1 cellular context compared by ENCODE assay signal in genomic region chr12:76085159-76085868, GRCh38.
TF ChIP-seq lines count a peak whose summit lies in the region.

No MANE protein-coding gene starts in this region.

TF ChIP-seq in HEK293, 187 proteins besides CTCF, POLR2A, EP300 and RAD21 (continued from another document):
- TF ChIP-seq PATZ1 (tag by site-specific recombination; IDR thresholded peaks at IDR 0.05) (peak; percentile 67; the same call in 1 of the 2 replicates), ATF2 (tag by site-specific recombination; IDR thresholded peaks at IDR 0.05; ENCODE audit: low read depth) (no peak), ZNF501 (tag by site-specific recombination; IDR thresholded peaks at IDR 0.05) (0 out of 2 replicates have a peak, but pooled peaks have one; percentile 10), ZBTB20 (tag by site-specific recombination; IDR thresholded peaks at IDR 0.05) (no peak), ZNF654 (tag by site-specific recombination; IDR thresholded peaks at IDR 0.05; ENCODE audit: low read depth) (0 out of 2 replicates have a peak, but pooled peaks have one; percentile 19), ZSCAN18 (tag by site-specific recombination; IDR thresholded peaks at IDR 0.05) (no peak), SP7 (tag by site-specific recombination; IDR thresholded peaks at IDR 0.05) (0 out of 2 replicates have a peak, but pooled peaks have one; percentile 9), ZNF140 (tag by site-specific recombination; IDR thresholded peaks at IDR 0.05) (no peak), ZBTB11 (tag by site-specific recombination; conservative IDR thresholded peaks at IDR 0.05; ENCODE audit: low read depth) (peak; percentile 11; the same call in 1 of the 2 replicates)
